ENCODE assay signal across 26 cellular contexts in the genomic region with DNA sequence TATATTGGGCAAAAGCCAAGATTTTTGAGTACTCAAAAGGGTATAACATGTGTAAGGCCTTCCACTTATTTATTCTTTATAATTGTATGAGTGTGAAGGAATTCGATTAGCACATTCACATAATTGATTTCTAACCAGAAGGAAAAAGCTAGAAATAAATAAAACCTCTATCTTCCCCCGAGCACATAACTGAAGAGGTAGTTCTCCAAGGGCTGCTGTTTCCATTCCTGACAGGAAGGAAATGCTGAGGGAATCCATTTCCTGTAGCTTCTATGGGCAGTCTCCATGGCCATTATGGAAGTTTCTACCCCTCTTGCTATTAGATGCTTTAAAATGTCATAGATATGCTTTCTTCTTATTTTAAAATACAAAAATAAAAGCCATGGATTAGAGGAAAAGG.
DNase-seq lines count a peak whose midpoint lies in the region; FAIRE-seq and TF ChIP-seq lines count a peak whose summit lies in the region.
"Had no signal": no experiment of that assay in that cellular context is flagged by ENCODE, and none has a peak within 500 bp of the region (broad histone marks: within the 10 kb centered on the region; RNA-seq: fewer than 3 reads in every experiment).

No MANE protein-coding gene starts in this region.

- no peak overlapping the region for H3K56ac ChIP-seq in mesendoderm (ENCODE audit: low read length)

- intact Hi-C loops in A673 (cut with micrococcal nuclease; ENCODE audit: unreplicated experiment) (no loop called here), endothelial cell of umbilical vein (cut with micrococcal nuclease) (no loop called here), posterior vena cava (cut with DNase I) (no loop called here)

- peak overlapping the region; percentile 20 for H3K27ac ChIP-seq in A673 (ENCODE audit: low read depth, low read length, poor library complexity, severe bottlenecking)
- H3K27ac ChIP-seq in SK-N-MC: peak overlapping the region; percentile 85
- no peak overlapping the region for H3K27ac ChIP-seq in endothelial cell of umbilical vein (ENCODE audit: insufficient read depth, low read depth, low read length)
- no peak overlapping the region for H3K27ac ChIP-seq in mesendoderm (ENCODE audit: low read depth, low read length)
- H3K27ac ChIP-seq: 22Rv1; BLaER1 treated with 17β-estradiol and CSF1 and Interleukin-3, amounts not matched to agents 10 nM and 100 nM had no signal

- H3K9ac ChIP-seq in SK-N-MC (ENCODE audit: insufficient read length) (peak overlapping the region; percentile 41), endothelial cell of umbilical vein (replicated peaks; ENCODE audit: extremely low read depth, insufficient read depth, low read length) (no peak overlapping the region), mesendoderm (ENCODE audit: low read length) (no peak overlapping the region)
- H3K9ac ChIP-seq: BLaER1 treated with 17β-estradiol and CSF1 and Interleukin-3, amounts not matched to agents 10 nM and 100 nM had no signal

- DNase-seq in A673 (ENCODE audit: low spot score) (peak; percentile 69), SK-N-MC (ENCODE audit: low read depth, low spot score) (peak; percentile 95), endothelial cell of umbilical vein (ENCODE audit: low read depth, low spot score) (peak; percentile 38), mesendoderm (no peak), posterior vena cava (ENCODE audit: low spot score) (no peak), NCI-H748 (lab: John Stamatoyannopoulos, UW; ENCODE audit: unreplicated experiment) (no peak), middle frontal gyrus (ENCODE audit: extremely low spot score, low spot score) (no peak), midbrain (lab: John Stamatoyannopoulos, UW) (no peak)
- DNase-seq: ACHN; AML-193; BE2C; CD4-positive, alpha-beta T cell; CD8-positive, alpha-beta memory T cell; DMS 273 treated with DMSO at 0.1 percent for 48 hours; DMS79; EL; GDM1; H7; HCEC 1CT had no signal

- H3K79me1 ChIP-seq in mesendoderm (ENCODE audit: low read length): no peaks in the 10 kb centered on the region

- H3K23ac ChIP-seq in mesendoderm (ENCODE audit: low read length): no peak overlapping the region

- CTCF ChIA-PET in A673 (lab: Charles Lee) (no interaction called here), endothelial cell of umbilical vein (lab: Charles Lee) (interaction anchor here (1.4 kb wide), 1 partner anchor 797 kb away, joined by 5 read pairs; no protein-coding TSS in a partner anchor)

- H2BK15ac ChIP-seq in mesendoderm (replicated peaks; ENCODE audit: low read depth): no peak overlapping the region

- dilution Hi-C loops in endothelial cell of umbilical vein (cut with MboI; ENCODE audit: extremely low pct_ligation_motif_present, low sequenced_read_pairs): no loop called here

- no peaks in the 10 kb centered on the region for H3K27me3 ChIP-seq in A673 (replicated peaks; ENCODE audit: insufficient read depth, low read depth, low read length, poor library complexity)
- no peaks in the 10 kb centered on the region for H3K27me3 ChIP-seq in endothelial cell of umbilical vein (ENCODE audit: control insufficient read depth in 2 of 2, insufficient read depth in 2 of 2, low read length in 2 of 2)
- no peaks in the 10 kb centered on the region for H3K27me3 ChIP-seq in mesendoderm (ENCODE audit: insufficient read depth, low read length, poor library complexity)
- H3K27me3 ChIP-seq: BE2C; BLaER1 treated with 17β-estradiol and CSF1 and Interleukin-3, amounts not matched to agents 10 nM and 100 nM had no signal

- no peak overlapping the region for H4K5ac ChIP-seq in mesendoderm (ENCODE audit: low read length)

- no peak overlapping the region for H2BK5ac ChIP-seq in mesendoderm (ENCODE audit: low read length)

- H3K18ac ChIP-seq in mesendoderm (ENCODE audit: low read length): no peak overlapping the region

- H4K8ac ChIP-seq in mesendoderm (ENCODE audit: low read depth, low read length): peak overlapping the region; percentile 28

- H3K4ac ChIP-seq in mesendoderm (ENCODE audit: low read depth, low read length): no peak overlapping the region

- TF ChIP-seq CTCF in A673 (conservative IDR thresholded peaks at IDR 0.05; ENCODE audit: low read depth, low read length): no peak
- no peak for TF ChIP-seq CTCF in endothelial cell of umbilical vein (IDR thresholded peaks at IDR 0.05; ENCODE audit: extremely low read depth in 1 of 2, insufficient read depth in 1 of 2, low read depth in 1 of 2, low read length in 2 of 2)

- no peaks in the 10 kb centered on the region for H3K9me1 ChIP-seq in endothelial cell of umbilical vein (replicated peaks; ENCODE audit: control insufficient read depth, extremely low read depth, insufficient read depth, low read length)

- no peaks in the 10 kb centered on the region for H4K20me1 ChIP-seq in endothelial cell of umbilical vein (replicated peaks; ENCODE audit: control insufficient read depth, extremely low read depth, insufficient read depth, low read length)
- H4K20me1 ChIP-seq: BLaER1 treated with 17β-estradiol and CSF1 and Interleukin-3, amounts not matched to agents 10 nM and 100 nM had no signal

- H3K36me3 ChIP-seq in A673 (ENCODE audit: insufficient read depth, low read length, poor library complexity, severe bottlenecking) (no peaks in the 10 kb centered on the region), SK-N-MC (ENCODE audit: insufficient read depth, low read length) (no peaks in the 10 kb centered on the region), endothelial cell of umbilical vein (ENCODE audit: control insufficient read depth in 2 of 2, extremely low read depth in 1 of 2, insufficient read depth in 2 of 2, low read length in 2 of 2) (no peaks in the 10 kb centered on the region), mesendoderm (ENCODE audit: control insufficient read depth, insufficient read depth, low read length) (no peaks in the 10 kb centered on the region)
- H3K36me3 ChIP-seq: BE2C; BLaER1 treated with 17β-estradiol and CSF1 and Interleukin-3, amounts not matched to agents 10 nM and 100 nM had no signal

- H3K4me2 ChIP-seq in endothelial cell of umbilical vein (ENCODE audit: insufficient read depth, low read length) (peak overlapping the region; percentile 29), mesendoderm (ENCODE audit: low read length) (no peak overlapping the region)

- TF ChIP-seq POLR2A in endothelial cell of umbilical vein (IDR thresholded peaks at IDR 0.05; ENCODE audit: low read depth, low read length): no peak

- H3K4me1 ChIP-seq in A673 (ENCODE audit: insufficient read depth, low read length, poor library complexity, severe bottlenecking) (peaks cover 20% of the 10 kb centered on the region), endothelial cell of umbilical vein (ENCODE audit: control insufficient read depth, extremely low read depth, insufficient read depth, low read length) (peaks cover 14% of the 10 kb centered on the region), mesendoderm (ENCODE audit: control insufficient read depth, low read depth, low read length) (no peaks in the 10 kb centered on the region)

- H3K9me3 ChIP-seq in A673 (ENCODE audit: low read depth, low read length, poor library complexity, severe bottlenecking): no peaks in the 10 kb centered on the region
- H3K9me3 ChIP-seq in SK-N-MC (ENCODE audit: low read depth, low read length): no peaks in the 10 kb centered on the region
- no peaks in the 10 kb centered on the region for H3K9me3 ChIP-seq in endothelial cell of umbilical vein (replicated peaks; ENCODE audit: control insufficient read depth, insufficient read depth, low read length)
- H3K9me3 ChIP-seq: BE2C had no signal

- peak overlapping the region; percentile 73 for H2BK120ac ChIP-seq in mesendoderm (ENCODE audit: low read depth, low read length)

- BruUV-seq in A673 (replicated peaks; lab: Mats Ljungman, UMichigan) (no TSS peak), endothelial cell of umbilical vein (replicated peaks; lab: Mats Ljungman, UMichigan) (no TSS peak)

- no peak overlapping the region for H2AK5ac ChIP-seq in mesendoderm (ENCODE audit: low read length)

- no CpG with 5 or more reads among the region's 2 CpGs for WGBS in mesendoderm (ENCODE audit: extremely low coverage, insufficient coverage, low lambda C conversion rate)

- POLR2A ChIA-PET in A673 (lab: Charles Lee; ENCODE audit: low non-redundant PET) (no interaction called here), endothelial cell of umbilical vein (lab: Charles Lee) (no interaction called here)

- no peak overlapping the region for H3K4me3 ChIP-seq in A673 (ENCODE audit: low read depth, low read length, poor library complexity, severe bottlenecking)
- peak overlapping the region; percentile 65 for H3K4me3 ChIP-seq in SK-N-MC
- no peak overlapping the region for H3K4me3 ChIP-seq in endothelial cell of umbilical vein (replicated peaks in 1 of 3; ENCODE audit: insufficient read depth in 1 of 3, low read depth in 1 of 3, low read length in 3 of 3)
- H3K4me3 ChIP-seq in mesendoderm (ENCODE audit: low read length): no peak overlapping the region
- H3K4me3 ChIP-seq: BLaER1 treated with 17β-estradiol and CSF1 and Interleukin-3, amounts not matched to agents 10 nM and 100 nM; GM12878 had no signal

- H2AFZ ChIP-seq in endothelial cell of umbilical vein (ENCODE audit: low read depth, low read length): peak overlapping the region; percentile 83

- no peaks in the 10 kb centered on the region for H3K79me2 ChIP-seq in endothelial cell of umbilical vein (ENCODE audit: control insufficient read depth, insufficient read depth, low read length)
- H3K79me2 ChIP-seq in mesendoderm (ENCODE audit: control insufficient read depth, insufficient read depth, low read length): no peaks in the 10 kb centered on the region

- peak; percentile 53 for FAIRE-seq in endothelial cell of umbilical vein (lab: Jason Lieb, UNC)
- FAIRE-seq: A204.1, D721Med, GM12878, GM18507, H1 had no signal

TF ChIP-seq in endothelial cell of umbilical vein, 7 proteins besides CTCF, POLR2A, EP300 and RAD21:
- TF ChIP-seq EZH2 (IDR thresholded peaks at IDR 0.05; ENCODE audit: borderline replicate concordance, low read depth, low read length, severe bottlenecking): no peak
- TF ChIP-seq GATA2 (IDR thresholded peaks at IDR 0.05; ENCODE audit: insufficient read depth, insufficient read length, low read depth, low read length): no peak
- no peak for TF ChIP-seq POLR2AphosphoS5 (IDR thresholded peaks at IDR 0.05; ENCODE audit: insufficient read depth, low read depth, low read length)
- TF ChIP-seq MYC (IDR thresholded peaks at IDR 0.05; ENCODE audit: low read depth, low read length): no peak
- TF ChIP-seq, protein P1, sequence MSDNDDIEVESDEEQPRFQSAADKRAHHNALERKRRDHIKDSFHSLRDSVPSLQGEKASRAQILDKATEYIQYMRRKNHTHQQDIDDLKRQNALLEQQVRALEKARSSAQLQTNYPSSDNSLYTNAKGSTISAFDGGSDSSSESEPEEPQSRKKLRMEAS (IDR thresholded peaks at IDR 0.05; ENCODE audit: insufficient read depth, insufficient read length): no peak
- TF ChIP-seq JUN (IDR thresholded peaks at IDR 0.05; ENCODE audit: borderline replicate concordance, insufficient read depth, insufficient read length, low read depth): no peak
- no peak for TF ChIP-seq FOS (IDR thresholded peaks at IDR 0.05; ENCODE audit: borderline replicate concordance, insufficient read depth, low read length)

Comparison
In these comparisons a context has a peak if more than half of its experiments do, and no peak if none do; other contexts are left out.
1. DNase-seq: peak in A673 (single experiment), SK-N-MC (single experiment) and endothelial cell of umbilical vein (single experiment); none in mesendoderm (single experiment), posterior vena cava (single experiment), NCI-H748 (single experiment), middle frontal gyrus (single experiment) and midbrain (single experiment).
2. H3K27ac ChIP-seq: peak in A673 (single experiment) and SK-N-MC (single experiment); none in endothelial cell of umbilical vein (single experiment) and mesendoderm (single experiment).